Comparison of ENCODE assay signal across 1 cellular context in genomic region chr16:10262377-10263132, GRCh38.
TF ChIP-seq lines count a peak whose summit lies in the region.

No MANE protein-coding gene starts in this region.

TF ChIP-seq in HepG2, 621 proteins besides CTCF, POLR2A, EP300 and RAD21 (continued from another document and continues in another):
- TF ChIP-seq ARID4A (CRISPR knock-in tag; IDR thresholded peaks at IDR 0.05; ENCODE audit: borderline replicate concordance), result 0 out of 2 replicates have a peak, but pooled peaks have one; percentile 17
- TF ChIP-seq E2F2 (CRISPR knock-in tag; IDR thresholded peaks at IDR 0.05; ENCODE audit: borderline replicate concordance), result no peak
- no peak for TF ChIP-seq ZSCAN25 (CRISPR knock-in tag; IDR thresholded peaks at IDR 0.05)
- TF ChIP-seq GPN1 (CRISPR knock-in tag; IDR thresholded peaks at IDR 0.05; ENCODE audit: borderline replicate concordance), result no peak
- no peak for TF ChIP-seq FOSL1 (CRISPR knock-in tag; IDR thresholded peaks at IDR 0.05; ENCODE audit: borderline replicate concordance)
- TF ChIP-seq THAP11 (CRISPR knock-in tag; IDR thresholded peaks at IDR 0.05), result peak; percentile 34; the same call in 1 of the 2 replicates
- TF ChIP-seq CSRNP1 (CRISPR knock-in tag; IDR thresholded peaks at IDR 0.05), result no peak
- TF ChIP-seq DDIT3 (CRISPR knock-in tag; IDR thresholded peaks at IDR 0.05), result no peak
- no peak for TF ChIP-seq ZNF547 (CRISPR knock-in tag; IDR thresholded peaks at IDR 0.05)
- TF ChIP-seq ZBTB49 (CRISPR knock-in tag; IDR thresholded peaks at IDR 0.05; ENCODE audit: borderline replicate concordance), result no peak
- TF ChIP-seq ZNF207 (IDR thresholded peaks at IDR 0.05; ENCODE audit: borderline replicate concordance), result no peak
- TF ChIP-seq KAT8 (CRISPR knock-in tag; IDR thresholded peaks at IDR 0.05), result peak; percentile 46; the same call in 1 of the 2 replicates
- TF ChIP-seq RAD51 (IDR thresholded peaks at IDR 0.05; ENCODE audit: borderline replicate concordance), result no peak
- no peak for TF ChIP-seq HCFC1 (IDR thresholded peaks at IDR 0.05; ENCODE audit: low read depth, low read length)
- TF ChIP-seq ZNF563 (CRISPR knock-in tag; IDR thresholded peaks at IDR 0.05), result no peak
- TF ChIP-seq NR1H2 (CRISPR knock-in tag; IDR thresholded peaks at IDR 0.05; ENCODE audit: borderline replicate concordance, low read depth), result no peak
- no peak for TF ChIP-seq SAP130 (CRISPR knock-in tag; IDR thresholded peaks at IDR 0.05; ENCODE audit: low read depth)
- no peak for TF ChIP-seq ZBTB1 (CRISPR knock-in tag; IDR thresholded peaks at IDR 0.05; ENCODE audit: borderline replicate concordance)
- TF ChIP-seq FOXA3 (CRISPR knock-in tag; IDR thresholded peaks at IDR 0.05), result peak; percentile 72
- TF ChIP-seq HNRNPLL (IDR thresholded peaks at IDR 0.05; ENCODE audit: low read depth, low read length, poor library complexity, severe bottlenecking), result no peak
- TF ChIP-seq ETV5 (CRISPR knock-in tag; IDR thresholded peaks at IDR 0.05; ENCODE audit: borderline replicate concordance), result peak; percentile 49; the same call in 1 of the 2 replicates
- TF ChIP-seq ZFP90 (CRISPR knock-in tag; IDR thresholded peaks at IDR 0.05; ENCODE audit: borderline replicate concordance), result no peak
- TF ChIP-seq POGZ (CRISPR knock-in tag; IDR thresholded peaks at IDR 0.05), result 0 out of 2 replicates have a peak, but pooled peaks have one; percentile 9
- no peak for TF ChIP-seq HIVEP1 (CRISPR knock-in tag; IDR thresholded peaks at IDR 0.05)
- TF ChIP-seq ZNF607 (CRISPR knock-in tag; IDR thresholded peaks at IDR 0.05; ENCODE audit: borderline replicate concordance), result no peak
- TF ChIP-seq BCL3 (CRISPR knock-in tag; IDR thresholded peaks at IDR 0.05), result no peak
- peak; percentile 59; the same call in 1 of the 2 replicates for TF ChIP-seq TCF7L2 (IDR thresholded peaks at IDR 0.05; ENCODE audit: low read depth, low read length)
- no peak for TF ChIP-seq ZUFSP (CRISPR knock-in tag; IDR thresholded peaks at IDR 0.05; ENCODE audit: borderline replicate concordance)
- peak; percentile 64 for TF ChIP-seq ZMYM3 (CRISPR knock-in tag; IDR thresholded peaks at IDR 0.05)
- TF ChIP-seq ZNF180 (CRISPR knock-in tag; IDR thresholded peaks at IDR 0.05; ENCODE audit: borderline replicate concordance, low read depth), result no peak
- no peak for TF ChIP-seq SNRNP70 (IDR thresholded peaks at IDR 0.05; ENCODE audit: low read depth, low read length)
- peak; percentile 22; the same call in 1 of the 2 replicates for TF ChIP-seq SOX13 (IDR thresholded peaks at IDR 0.05)
- TF ChIP-seq SOX13 (CRISPR knock-in tag; conservative IDR thresholded peaks at IDR 0.05 in 1 of 2, IDR thresholded peaks at IDR 0.05 in 1 of 2), result peak in 1 of 2 experiments; percentile 79; a peak in 2 of 4 replicates
- peak; percentile 63; the same call in 1 of the 2 replicates for TF ChIP-seq NR2F6 (IDR thresholded peaks at IDR 0.05)
- TF ChIP-seq NR2F6 (CRISPR knock-in tag; IDR thresholded peaks at IDR 0.05), result peak; percentile 46
- peak; percentile 63 for TF ChIP-seq CEBPG (CRISPR knock-in tag; IDR thresholded peaks at IDR 0.05)
- no peak; the same call in 1 of the 2 replicates for TF ChIP-seq KAT7 (CRISPR knock-in tag; IDR thresholded peaks at IDR 0.05; ENCODE audit: borderline replicate concordance)
- no peak for TF ChIP-seq MAF1 (CRISPR knock-in tag; IDR thresholded peaks at IDR 0.05; ENCODE audit: borderline replicate concordance)
- no peak for TF ChIP-seq ZNF101 (CRISPR knock-in tag; IDR thresholded peaks at IDR 0.05; ENCODE audit: borderline replicate concordance, low read depth)
- TF ChIP-seq MAFG (CRISPR knock-in tag; IDR thresholded peaks at IDR 0.05), result no peak
- TF ChIP-seq ZNF496 (CRISPR knock-in tag; IDR thresholded peaks at IDR 0.05; ENCODE audit: insufficient replicate concordance), result no peak
- 0 out of 2 replicates have a peak, but pooled peaks have one; percentile 16 for TF ChIP-seq HOXD1 (CRISPR knock-in tag; IDR thresholded peaks at IDR 0.05)
- no peak for TF ChIP-seq ZC3H4 (CRISPR knock-in tag; IDR thresholded peaks at IDR 0.05; ENCODE audit: borderline replicate concordance)
- TF ChIP-seq SIX4 (CRISPR knock-in tag; IDR thresholded peaks at IDR 0.05), result peak; percentile 58; the same call in 1 of the 2 replicates
- no peak for TF ChIP-seq SOX6 (IDR thresholded peaks at IDR 0.05)
- TF ChIP-seq SOX6 (CRISPR knock-in tag; IDR thresholded peaks at IDR 0.05), result peak; percentile 87
- TF ChIP-seq ZNF367 (CRISPR knock-in tag; IDR thresholded peaks at IDR 0.05; ENCODE audit: borderline replicate concordance), result no peak
- 0 out of 2 replicates have a peak, but pooled peaks have one; percentile 17 for TF ChIP-seq MXD4 (CRISPR knock-in tag; IDR thresholded peaks at IDR 0.05)
- peak; percentile 58; the same call in 1 of the 2 replicates for TF ChIP-seq HDAC1 (CRISPR knock-in tag; IDR thresholded peaks at IDR 0.05)
- TF ChIP-seq SAFB2 (CRISPR knock-in tag; IDR thresholded peaks at IDR 0.05; ENCODE audit: borderline replicate concordance, low read depth), result no peak
- TF ChIP-seq SNAPC4 (CRISPR knock-in tag; IDR thresholded peaks at IDR 0.05), result no peak
- peak; percentile 90 for TF ChIP-seq GFI1 (CRISPR knock-in tag; IDR thresholded peaks at IDR 0.05; ENCODE audit: borderline replicate concordance)
